ENCODE assay signal across 16 cellular contexts in the genomic region with DNA sequence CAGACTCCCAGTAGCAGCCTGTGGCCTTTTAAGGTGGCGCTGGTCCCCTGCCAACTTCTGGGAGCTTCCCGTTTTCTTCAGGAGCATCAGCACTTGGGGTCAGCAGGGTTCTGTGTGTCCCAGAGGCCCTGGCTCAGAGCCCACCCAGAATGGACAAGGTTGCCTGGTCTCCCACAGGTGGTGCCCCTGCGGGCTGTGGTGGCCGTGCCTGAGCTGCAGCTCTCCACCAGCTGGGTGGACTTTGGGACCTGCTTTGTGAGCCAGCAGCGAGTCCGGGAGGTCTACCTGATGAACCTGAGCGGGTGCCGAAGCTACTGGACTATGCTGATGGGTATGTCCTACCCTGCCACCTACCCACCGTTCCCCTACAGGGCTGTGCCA.
"Had no signal": no experiment of that assay in that cellular context is flagged by ENCODE, and none has a peak within 500 bp of the region (broad histone marks: within the 10 kb centered on the region; RNA-seq: fewer than 3 reads in every experiment).

No MANE protein-coding gene starts in this region.

- H2AFZ ChIP-seq: neural progenitor cell had no signal

- FAIRE-seq: pancreas, TTC549 had no signal

- H3K9me3 ChIP-seq: body of pancreas, colonic mucosa, pancreas, tibial nerve, uterus had no signal

- H3K4me3 ChIP-seq: body of pancreas, colonic mucosa, neural progenitor cell, pancreas, tibial nerve, uterus had no signal

- H3K36me3 ChIP-seq: neural progenitor cell, uterus had no signal

- DNase-seq: activated CD4-positive, alpha-beta T cell treated with anti-CD3 and anti-CD28 coated beads, Interleukin-2, amount 10 ng/mL, durations not matched to agents 24 days and 14 days; activated effector memory CD4-positive, alpha-beta T cell treated with Interleukin-2 at 50 U/mL for 16 hours; amygdala; colonic mucosa; naive B cell; stimulated activated CD4-positive, alpha-beta T cell treated with anti-CD3 and anti-CD28 coated beads, Interleukin-2, amount 100 ng/mL, for 48 hours; SW 1271 had no signal

- H3K4me1 ChIP-seq: body of pancreas, colonic mucosa, neural progenitor cell, pancreas, tibial nerve, uterus had no signal

- H3K27me3 ChIP-seq: body of pancreas, colonic mucosa, neural progenitor cell, pancreas, tibial nerve, uterus had no signal

- H3K9ac ChIP-seq: neural progenitor cell had no signal

- H3K4me2 ChIP-seq: neural progenitor cell had no signal

- ATAC-seq: body of pancreas; esophagus mucosa; pancreas; stimulated activated memory B cell treated with anti-CD40 and anti-IgM and Interleukin-4, amounts not matched to agents 10 μg/mL and 1 μg/mL and 100 μg/mL, for 72 hours; WTC11 had no signal

- H3K27ac ChIP-seq: body of pancreas, colonic mucosa, neural progenitor cell, pancreas, tibial nerve, uterus had no signal
